ENCODE assay signal across 8 cellular contexts in genomic region chr10:112307631-112308502, GRCh38. TPM values are rescaled to one million over a fixed set of nuclear protein-coding genes. Genes with fewer than 3 reads are reported as not detected.
DNase-seq lines count a peak whose midpoint lies in the region; ATAC-seq and TF ChIP-seq lines count a peak whose summit lies in the region.

No MANE protein-coding gene starts in this region.

- H3K27ac Mint-ChIP-seq in Calu3 (ENCODE audit: unreplicated experiment) (no peak overlapping the region), nephron (no peak overlapping the region)

- intact Hi-C loops in Calu3 (cut with micrococcal nuclease; ENCODE audit: unreplicated experiment), result loop anchor here (5.0 to 10.0 kb wide), 2 partner anchors 126 to 163 kb away; partner anchors contain the start of gene GPAM

- H3K9me3 Mint-ChIP-seq in Calu3 (ENCODE audit: low read depth, unreplicated experiment) (no peaks in the 10 kb centered on the region), nephron (no peaks in the 10 kb centered on the region)

- no TSS peak for BruUV-seq in Calu3 (replicated peaks; lab: Mats Ljungman, UMichigan)

- peak; percentile 52 for DNase-seq in Calu3
- peak; percentile 51 for DNase-seq in GM19240 (ENCODE audit: insufficient read length, low spot score)
- peak; percentile 60 for DNase-seq in HuH-7.5 (ENCODE audit: low spot score)
- no peak for DNase-seq in NCI-H2227 treated with DMSO at 0.1 percent for 48 hours (lab: John Stamatoyannopoulos, UW)
- no peak for DNase-seq in effector CD8-positive, alpha-beta T cell (lab: John Stamatoyannopoulos, UW)

- no peaks in the 10 kb centered on the region for H3K4me1 Mint-ChIP-seq in Calu3 (ENCODE audit: low read depth, unreplicated experiment)
- no peaks in the 10 kb centered on the region for H3K4me1 Mint-ChIP-seq in nephron

- H3K27ac ChIP-seq in VCaP, result no peak overlapping the region; the same call in 1 of the 2 replicates

- no peak overlapping the region for H3K4me3 Mint-ChIP-seq in Calu3 (ENCODE audit: low read depth, unreplicated experiment)
- H3K4me3 Mint-ChIP-seq in nephron, result no peak overlapping the region

- ATAC-seq in esophagus mucosa, result peak; percentile 39

- H3K27me3 Mint-ChIP-seq in Calu3 (ENCODE audit: unreplicated experiment), result peaks cover 19% of the 10 kb centered on the region
- H3K27me3 Mint-ChIP-seq in nephron (ENCODE audit: low read depth), result peaks cover under 1% of the 10 kb centered on the region

- no peaks in the 10 kb centered on the region for H3K36me3 Mint-ChIP-seq in Calu3 (ENCODE audit: insufficient read depth, unreplicated experiment)
- H3K36me3 Mint-ChIP-seq in nephron (ENCODE audit: low read depth), result no peaks in the 10 kb centered on the region

- TF ChIP-seq CTCF in Calu3 (IDR thresholded peaks at IDR 0.05; ENCODE audit: unreplicated experiment), result peak; percentile 63
- peak; percentile 94 for TF ChIP-seq CTCF in VCaP (conservative IDR thresholded peaks at IDR 0.05)
- TF ChIP-seq CTCF in nephron (IDR thresholded peaks at IDR 0.05; ENCODE audit: unreplicated experiment in 3 of 3), result peak; percentile 46 to 57 (median 51)

- CTCF ChIA-PET in Calu3 (lab: Charles Lee), result interaction anchor here (0.6 to 1.5 kb wide), 3 partner anchors 97 to 171 kb away, joined by 3 read pairs; no protein-coding TSS in a partner anchor

RNA-seq across cellular contexts. Expression of gene TECTB, which starts 24.7 kb away (rescaled TPM):
- total RNA-seq in Calu3 (2022) (not detected in 2 replicates), esophagus mucosa (not detected)

Comparison
In these comparisons a context has a peak if more than half of its experiments do, and no peak if none do; other contexts are left out.
1. DNase-seq: peak in Calu3 (single experiment), GM19240 (single experiment) and HuH-7.5 (single experiment); none in NCI-H2227 treated with DMSO at 0.1 percent for 48 hours (single experiment) and effector CD8-positive, alpha-beta T cell (single experiment).
2. Peak in every context shown above with its lines, with median percentiles within 50 percentile points of each other: CTCF ChIP-seq.